30 cellular contexts compared by ENCODE assay signal in the genomic region with DNA sequence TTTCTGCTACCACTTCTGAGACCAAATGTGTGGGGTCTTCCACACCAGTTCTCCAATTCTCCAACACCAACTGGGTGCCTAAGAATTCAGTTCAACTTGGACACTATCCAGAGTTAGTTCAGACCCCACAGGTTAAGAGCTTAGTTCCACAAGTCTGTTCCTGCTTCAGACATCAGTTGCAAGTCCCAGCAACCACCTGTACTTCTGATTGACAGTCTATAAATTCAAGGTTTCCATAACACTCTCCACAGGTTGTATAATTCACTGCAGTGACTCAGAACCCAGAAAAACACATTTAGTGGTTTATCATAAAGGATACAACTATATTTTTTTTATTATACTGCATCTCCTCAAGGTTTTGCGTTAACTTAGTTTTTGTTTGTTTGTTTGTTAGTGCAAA. TPM values are rescaled to one million over a fixed set of nuclear protein-coding genes. Genes with fewer than 3 reads are reported as not detected.
"Had no signal": no experiment of that assay in that cellular context is flagged by ENCODE, and none has a peak within 500 bp of the region (broad histone marks: within the 10 kb centered on the region; RNA-seq: fewer than 3 reads in every experiment).

No MANE protein-coding gene starts in this region.

- H3K4me3 ChIP-seq: adrenal gland, body of pancreas, breast epithelium, cardiac muscle cell had no signal

- H3K36me3 ChIP-seq: adrenal gland, brain microvascular endothelial cell, breast epithelium, cardiac muscle cell had no signal

- FAIRE-seq: astrocyte, TTC549 had no signal

- H3K27ac ChIP-seq: adrenal gland, body of pancreas, brain microvascular endothelial cell, breast epithelium, cardiac muscle cell, VCaP had no signal

- ATAC-seq: activated CD8-positive, alpha-beta T cell treated with anti-CD3 and anti-CD28 coated beads for 36 hours; body of pancreas had no signal

- H3K4me1 ChIP-seq: adrenal gland, body of pancreas, breast epithelium had no signal

- DNase-seq: activated B cell treated with CpG ODN at 0.5 μM for 24 hours; activated CD4-positive, alpha-beta memory T cell treated with anti-CD3 and anti-CD28 coated beads for 36 hours; activated CD4-positive, alpha-beta T cell treated with anti-CD3 and anti-CD28 coated beads for 48 hours; activated CD4-positive, alpha-beta T cell treated with anti-CD3 and anti-CD28 coated beads, Interleukin-2, amount 10 ng/mL, durations not matched to agents 7 days and 5 days; activated CD4-positive, CD25-positive, alpha-beta regulatory T cell treated with anti-CD3 and anti-CD28 coated beads, Interleukin-2, amount 50 U/mL, for 72 hours; activated CD8-positive, alpha-beta memory T cell treated with anti-CD3 and anti-CD28 coated beads, Interleukin-2, amount 50 U/mL, for 48 hours; activated CD8-positive, alpha-beta T cell treated with anti-CD3 and anti-CD28 coated beads for 36 hours; activated effector memory CD4-positive, alpha-beta T cell treated with Interleukin-2 at 50 U/mL for 16 hours; activated gamma-delta T cell; activated naive CD4-positive, alpha-beta T cell treated with anti-CD3 and anti-CD28 coated beads, Interleukin-2, amount 10 ng/mL, durations not matched to agents 7 days and 5 days; activated naive CD4-positive, alpha-beta T cell treated with Interleukin-2 at 50 U/mL for 16 hours; activated T-cell treated with anti-CD3 and anti-CD28 coated beads, Interleukin-2, amount 50 U/mL, for 24 hours; activated T-cell treated with anti-CD3 and anti-CD28 coated beads, Interleukin-2, amount 50 U/mL, for 48 hours; adrenal gland; amniotic stem cell; aorta; body of pancreas; brain microvascular endothelial cell; caudate nucleus; cerebellar nuclear complex; SW 1271; T-helper 1 cell; T-helper 2 cell; T-helper 9 cell had no signal

- H3K9me3 ChIP-seq: adrenal gland, body of pancreas, breast epithelium had no signal

- H3K27me3 ChIP-seq: adrenal gland, body of pancreas, brain microvascular endothelial cell, breast epithelium, cardiac muscle cell had no signal

RNA-seq across cellular contexts. Expression of gene AK5, which starts 18.7 kb away (rescaled TPM):
- total RNA-seq: activated B cell treated with CpG ODN at 0.5 μM for 24 hours; activated T-helper 2 cell treated with anti-CD3 and anti-CD28 coated beads, Interferon-gamma antibody, Interleukin-2, Interleukin-4, amounts not matched to agents 10 μg/mL and 5 μg/mL and 100 μg/mL, durations not matched to agents 14 hours and 24 hours and 36 hours; body of pancreas had no signal
